In genomic region chr6:84871925-84872324, GRCh38 we compare ENCODE assay signal across 28 cellular contexts.
"Had no signal": no experiment of that assay in that cellular context is flagged by ENCODE, and none has a peak within 500 bp of the region (broad histone marks: within the 10 kb centered on the region; RNA-seq: fewer than 3 reads in every experiment).

No MANE protein-coding gene starts in this region.

- H3K9me3 ChIP-seq: ovary, upper lobe of left lung, vagina had no signal

- H3K4me1 ChIP-seq: upper lobe of left lung, vagina had no signal

- H3K27ac ChIP-seq: ovary, skin epidermis, upper lobe of left lung, vagina, WERI-Rb-1 had no signal

- FAIRE-seq: colon, endometrium, frontal cortex, islet of Langerhans had no signal

- ATAC-seq: activated naive CD4-positive, alpha-beta T cell treated with anti-CD3 and anti-CD28 coated beads, Interleukin-2, amount 50 U/mL, for 72 hours; activated T-cell treated with anti-CD3 and anti-CD28 coated beads, Interleukin-2, amount 50 U/mL, for 4 hours; left cardiac atrium; naive thymus-derived CD4-positive, alpha-beta T cell; sciatic nerve; stimulated activated effector memory CD8-positive, alpha-beta T cell treated with anti-CD3 and anti-CD28 coated beads, Interleukin-12 subunit alpha, Interleukin-12 subunit beta, amount 100 ng/mL, for 72 hours; stimulated activated naive CD8-positive, alpha-beta T cell treated with anti-CD3 and anti-CD28 coated beads, Interleukin-15, amount 100 ng/mL, for 72 hours; T-helper 17 cell had no signal

- DNase-seq: activated CD4-positive, alpha-beta memory T cell treated with anti-CD3 and anti-CD28 coated beads for 36 hours; activated CD4-positive, alpha-beta T cell treated with anti-CD3 and anti-CD28 coated beads, Interleukin-2, amount 10 ng/mL, durations not matched to agents 24 days and 14 days; activated CD4-positive, CD25-positive, alpha-beta regulatory T cell treated with anti-CD3 and anti-CD28 coated beads, Interleukin-2, amount 50 U/mL, for 72 hours; activated CD8-positive, alpha-beta memory T cell treated with anti-CD3 and anti-CD28 coated beads, Interleukin-2, amount 50 U/mL, for 48 hours; activated T-cell treated with anti-CD3 and anti-CD28 coated beads, Interleukin-2, amount 50 U/mL, for 4 hours; dermis blood vessel endothelial cell; effector CD8-positive, alpha-beta T cell; glutamatergic neuron; left cardiac atrium; midbrain; naive thymus-derived CD4-positive, alpha-beta T cell; ovary; stimulated activated CD4-positive, alpha-beta T cell treated with anti-CD3 and anti-CD28 coated beads, Interleukin-4, amount 100 ng/mL, for 24 hours; stimulated activated naive CD8-positive, alpha-beta T cell treated with anti-CD3 and anti-CD28 coated beads, Interleukin-15, amount 100 ng/mL, for 72 hours; substantia nigra; T-helper 17 cell; T1000; upper lobe of left lung; WERI-Rb-1 had no signal

- H3K4me3 ChIP-seq: ovary, skin epidermis, upper lobe of left lung, vagina had no signal

- H3K27me3 ChIP-seq: ovary, upper lobe of left lung, vagina had no signal

- H3K36me3 ChIP-seq: ovary, upper lobe of left lung, vagina, WERI-Rb-1 had no signal
